ENCODE assay signal across 20 cellular contexts in the genomic region with DNA sequence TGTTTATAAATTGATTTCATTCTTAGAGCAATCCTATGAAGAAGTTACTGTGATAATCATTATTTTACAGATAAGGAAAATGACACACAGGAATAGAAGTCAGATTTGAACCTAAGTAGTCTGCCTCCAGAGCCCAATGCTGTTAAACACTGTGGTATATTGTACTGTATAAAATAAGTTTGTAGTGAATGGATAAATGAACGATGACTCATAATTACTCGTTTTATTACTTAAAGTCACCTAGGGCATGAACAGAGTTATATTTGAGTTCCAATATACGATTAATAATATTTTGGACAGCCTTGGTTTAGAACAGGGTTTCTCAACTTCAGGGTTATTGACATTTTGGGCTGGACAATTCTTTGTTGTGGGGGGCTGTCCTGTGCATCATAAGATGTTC.
"Had no signal": no experiment of that assay in that cellular context is flagged by ENCODE, and none has a peak within 500 bp of the region (broad histone marks: within the 10 kb centered on the region; RNA-seq: fewer than 3 reads in every experiment).

No MANE protein-coding gene starts in this region.

- FAIRE-seq: kidney had no signal

- DNase-seq: effector memory CD8-positive, alpha-beta T cell; esophagus squamous epithelium; foreskin fibroblast; immature natural killer cell; kidney; mesendoderm; naive B cell; occipital lobe; psoas muscle; retina; right lobe of liver; spleen; stimulated activated CD4-positive, alpha-beta T cell treated with anti-CD3 and anti-CD28 coated beads, Interleukin-15, amount 100 ng/mL, for 24 hours; stimulated activated CD4-positive, alpha-beta T cell treated with anti-CD3 and anti-CD28 coated beads, Interleukin-1b, Interleukin-23, amount 100 ng/mL, for 48 hours; stimulated activated CD4-positive, alpha-beta T cell treated with anti-CD3 and anti-CD28 coated beads, Interleukin-4, amount 100 ng/mL, for 24 hours; tibial artery; upper lobe of right lung had no signal

- ATAC-seq: effector memory CD8-positive, alpha-beta T cell; psoas muscle; right lobe of liver; stimulated activated memory B cell treated with anti-CD40 and anti-IgM and Interleukin-4, amounts not matched to agents 10 μg/mL and 1 μg/mL and 100 μg/mL, for 72 hours; upper lobe of right lung had no signal

- H3K4me3 ChIP-seq: esophagus squamous epithelium, psoas muscle, right lobe of liver, spleen, tibial artery, upper lobe of right lung, vagina had no signal

- H3K9me3 ChIP-seq: esophagus squamous epithelium, psoas muscle, right lobe of liver, spleen, tibial artery, upper lobe of right lung, vagina had no signal

- H3K4me1 ChIP-seq: esophagus squamous epithelium, parathyroid adenoma, psoas muscle, right lobe of liver, spleen, tibial artery, upper lobe of right lung, vagina had no signal

- H3K27ac ChIP-seq: esophagus squamous epithelium, parathyroid adenoma, psoas muscle, right lobe of liver, spleen, tibial artery, upper lobe of right lung, vagina had no signal
